8 cellular contexts compared by ENCODE assay signal in genomic region chr15:68298882-68299381, GRCh38. TPM values are rescaled to one million over a fixed set of nuclear protein-coding genes. Genes with fewer than 3 reads are reported as not detected.
A peak's percentile ranks its signal among the peaks of the same experiment; 100 is the strongest.
DNase-seq lines count a peak whose midpoint lies in the region; ATAC-seq and TF ChIP-seq lines count a peak whose summit lies in the region.

No MANE protein-coding gene starts in this region.

- no peaks in the 10 kb centered on the region for H3K9me3 ChIP-seq in ovary

- TF ChIP-seq POLR2A in ovary (IDR thresholded peaks at IDR 0.05), result no peak

- no peak for TF ChIP-seq CTCF in GM12875 (IDR thresholded peaks at IDR 0.05; ENCODE audit: borderline replicate concordance, insufficient read depth, low read depth, low read length)
- no peak for TF ChIP-seq CTCF in coronary artery (IDR thresholded peaks at IDR 0.05)
- TF ChIP-seq CTCF in ovary (IDR thresholded peaks at IDR 0.05), result no peak

- no peaks in the 10 kb centered on the region for H3K27me3 ChIP-seq in ovary

- WGBS in ovary, 3 donors, result 3 to 21% (median 8%) methylated on average over 6 of the region's 6 CpGs

- DNase-seq in Jurkat, Clone E6-1 (ENCODE audit: low read depth, low spot score), result no peak
- peak; percentile 41 for DNase-seq in coronary artery (ENCODE audit: low spot score)
- peak in 1 of 5 donors; percentile 21 for DNase-seq in ovary
- no peak for DNase-seq in GDM1 (lab: John Stamatoyannopoulos, UW)
- no peak for DNase-seq in SHP77 (lab: John Stamatoyannopoulos, UW)
- DNase-seq in NCI-H2081 (lab: John Stamatoyannopoulos, UW), result no peak

- H3K4me1 ChIP-seq in ovary (ENCODE audit: insufficient read depth), result no peaks in the 10 kb centered on the region

- ATAC-seq in GM21447 (IDR thresholded peaks at IDR 0.05; ENCODE audit: unreplicated experiment), result peak; percentile 88

- H3K27ac ChIP-seq in coronary artery, result peak overlapping the region; percentile 50 to 74
- H3K27ac ChIP-seq in ovary, result peak overlapping the region in 1 of 2 donors; percentile 55

- intact Hi-C loops in ovary (cut with DNase I), result no loop called here

- no peaks in the 10 kb centered on the region for H3K36me3 ChIP-seq in ovary

- no peak for TF ChIP-seq EP300 in ovary (IDR thresholded peaks at IDR 0.05)

- H3K4me3 ChIP-seq in GM12875 (ENCODE audit: low read depth, low read length) (peak overlapping the region; percentile 33), coronary artery (peak overlapping the region; percentile 64), ovary (peak overlapping the region; percentile 16)
- 0 out of 2 replicates have a peak overlapping the region, but pooled peaks have one; percentile 1 for H3K4me3 ChIP-seq in Jurkat, Clone E6-1 (ENCODE audit: low read length)

RNA-seq across cellular contexts. Expression of gene FEM1B, which starts 21.4 kb away (rescaled TPM):
- polyA plus RNA-seq in Jurkat, Clone E6-1 (2012; ENCODE audit: insufficient read depth, insufficient read length), result 31.8 TPM
- total RNA-seq in ovary, result 10 to 100 TPM; 30.3 to 83.2 (median 55.9) TPM
- polyA plus RNA-seq in ovary, result 10 to 100 TPM; 15.8 to 32.9 TPM

Comparison
In these comparisons a context has a peak if more than half of its experiments do, and no peak if none do; other contexts are left out.
1. H3K4me3 ChIP-seq: peak in every context shown above with its lines; median percentile 64 in coronary artery; 33 in GM12875; 16 in ovary; 1 in Jurkat, Clone E6-1.